8 cellular contexts compared by ENCODE assay signal in genomic region chr2:176557821-176558220, GRCh38.
"Had no signal": no experiment of that assay in that cellular context is flagged by ENCODE, and none has a peak within 500 bp of the region (broad histone marks: within the 10 kb centered on the region; RNA-seq: fewer than 3 reads in every experiment).

No MANE protein-coding gene starts in this region.

- H3K4me3 ChIP-seq: GM12878 had no signal

- DNase-seq: GDM1, GF-D8 had no signal

- FAIRE-seq: G401.6, GM12878, GM12891, GM12892, GM18507, GM19239 had no signal
